Comparison of ENCODE assay signal across 9 cellular contexts in genomic region chr2:168705534-168706470, GRCh38.
DNase-seq lines count a peak whose midpoint lies in the region; FAIRE-seq and TF ChIP-seq lines count a peak whose summit lies in the region.
"Had no signal": no experiment of that assay in that cellular context is flagged by ENCODE, and none has a peak within 500 bp of the region (broad histone marks: within the 10 kb centered on the region; RNA-seq: fewer than 3 reads in every experiment).

No MANE protein-coding gene starts in this region.

- in situ Hi-C loops in ACHN (cut with HindIII; ENCODE audit: low pct_ligation_motif_present, low pct_unique_long_range_greater_than_20kb, low sequenced_read_pairs) (no loop called here), GM13976 (cut with MboI; ENCODE audit: low sequenced_read_pairs, unreplicated experiment) (loop anchor here (10.0 kb wide), 1 partner anchor 361 kb away; no protein-coding TSS in a partner anchor)

- DNase-seq in ACHN (peak; percentile 30), GM13976 (ENCODE audit: low spot score) (no peak), PC-9 (no peak), frontal cortex (ENCODE audit: low spot score in 2 of 2) (no peak), UCSD-AML1 (lab: John Stamatoyannopoulos, UW; ENCODE audit: unreplicated experiment) (no peak), 8988T (no peak), AG08396 (ENCODE audit: low spot score) (no peak), foreskin melanocyte (no peak)
- DNase-seq: stomach had no signal

- H3K4me2 ChIP-seq in PC-9: no peak overlapping the region

- FAIRE-seq in frontal cortex (lab: Jason Lieb, UNC): peak; percentile 26

- no peak overlapping the region for H2AFZ ChIP-seq in PC-9

- no TSS peak for BruUV-seq in PC-9 (replicated peaks; lab: Mats Ljungman, UMichigan)

- H3K9me3 ChIP-seq in PC-9 (ENCODE audit: insufficient read depth, low read depth): no peaks in the 10 kb centered on the region
- H3K9me3 ChIP-seq: stomach had no signal

- intact Hi-C loops in PC-9 (cut with micrococcal nuclease; ENCODE audit: unreplicated experiment): no loop called here

- CTCF ChIA-PET in PC-9 (lab: Charles Lee): no interaction called here

- H4K20me1 ChIP-seq in PC-9 (ENCODE audit: insufficient read depth): no peaks in the 10 kb centered on the region

- no peaks in the 10 kb centered on the region for H3K9me2 ChIP-seq in PC-9 (ENCODE audit: insufficient read depth)

- H3K27me3 ChIP-seq in PC-9 (ENCODE audit: insufficient read depth, low read depth): no peaks in the 10 kb centered on the region
- H3K27me3 ChIP-seq: stomach had no signal

- no peak overlapping the region for H3K27ac ChIP-seq in PC-9

- POLR2A ChIA-PET in PC-9 (lab: Charles Lee; ENCODE audit: unreplicated experiment): no interaction called here

- no peaks in the 10 kb centered on the region for H3K79me2 ChIP-seq in PC-9 (ENCODE audit: low read depth)

- no peaks in the 10 kb centered on the region for H3K36me3 ChIP-seq in PC-9 (ENCODE audit: low read depth)
- H3K36me3 ChIP-seq: stomach had no signal

- H3K4me1 ChIP-seq in PC-9 (replicated peaks; ENCODE audit: insufficient read depth): no peaks in the 10 kb centered on the region

- no peak overlapping the region for H3K4me3 ChIP-seq in PC-9
- H3K4me3 ChIP-seq: stomach had no signal

- no peaks in the 10 kb centered on the region for H3F3A ChIP-seq in PC-9 (ENCODE audit: insufficient read depth, low read depth)

- TF ChIP-seq CTCF in GM13976 (IDR thresholded peaks at IDR 0.05; ENCODE audit: borderline replicate concordance, control extremely low read depth, extremely low read depth, insufficient read depth, missing control alignments): peak; percentile 31
- peak; percentile 44; the same call in 1 of the 2 replicates for TF ChIP-seq CTCF in PC-9 (conservative IDR thresholded peaks at IDR 0.05)
